1 cellular context compared by ENCODE assay signal in the genomic region with DNA sequence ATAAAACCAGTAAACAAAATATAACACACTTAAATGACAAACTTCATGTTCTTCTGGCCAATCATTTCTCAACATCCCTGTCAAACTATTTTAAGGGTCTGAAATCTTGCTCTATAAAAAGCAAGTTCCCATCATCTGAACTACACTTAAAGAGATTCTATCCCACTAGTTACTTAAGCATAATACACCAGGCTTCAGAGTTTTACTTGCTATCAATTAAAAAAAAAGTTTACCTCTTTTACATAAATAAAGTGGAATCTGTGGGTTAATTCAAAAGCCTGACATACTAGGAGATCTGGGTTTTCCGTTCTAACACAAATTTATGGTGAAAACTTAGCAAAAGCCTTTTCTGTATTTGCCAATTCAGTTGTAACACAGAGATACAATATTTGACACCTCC.
TF ChIP-seq lines count a peak whose summit lies in the region.

No MANE protein-coding gene starts in this region.

TF ChIP-seq in IMR-90, 13 proteins besides CTCF, POLR2A, EP300 and RAD21 (continued from another document):
- no peak for TF ChIP-seq MAZ (IDR thresholded peaks at IDR 0.05; ENCODE audit: borderline replicate concordance, low read depth, low read length)
TF ChIP-seq in IMR-90: peak in this region for 0.
